Comparison of ENCODE assay signal across 10 cellular contexts in the genomic region with DNA sequence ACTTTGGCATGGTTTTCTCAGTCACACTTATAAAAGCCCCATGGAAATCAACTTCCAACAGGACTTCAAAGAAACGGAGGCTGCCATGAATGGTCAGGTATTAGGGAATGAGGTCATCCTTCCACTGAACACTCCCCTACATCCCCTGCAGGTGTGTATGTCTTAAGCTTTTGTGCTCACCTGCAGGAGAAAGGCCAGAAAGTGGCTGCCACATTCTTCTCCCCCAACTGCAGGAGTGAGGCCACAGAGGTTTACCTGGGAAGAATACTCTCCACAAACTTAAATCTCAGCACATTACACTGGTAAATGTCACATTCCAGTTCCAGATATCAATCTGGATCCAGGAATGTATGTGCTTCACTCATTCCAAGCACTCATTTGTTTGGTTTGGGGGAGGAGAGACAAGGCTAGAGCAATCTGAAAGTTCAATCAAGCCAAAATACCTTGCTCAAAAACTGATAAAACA. TPM values are rescaled to one million over a fixed set of nuclear protein-coding genes. Genes with fewer than 3 reads are reported as not detected.
DNase-seq lines count a peak whose midpoint lies in the region; ATAC-seq, FAIRE-seq and TF ChIP-seq lines count a peak whose summit lies in the region.
"Had no signal": no experiment of that assay in that cellular context is flagged by ENCODE, and none has a peak within 500 bp of the region (broad histone marks: within the 10 kb centered on the region; RNA-seq: fewer than 3 reads in every experiment).

No MANE protein-coding gene starts in this region.

- TF ChIP-seq CTCF in esophagus muscularis mucosa (IDR thresholded peaks at IDR 0.05) (no peak), progenitor cell of endocrine pancreas (IDR thresholded peaks at IDR 0.05; ENCODE audit: unreplicated experiment) (no peak), testis (IDR thresholded peaks at IDR 0.05) (no peak)

- no peak for TF ChIP-seq EP300 in esophagus muscularis mucosa (IDR thresholded peaks at IDR 0.05)

- H3K27me3 ChIP-seq in esophagus muscularis mucosa (no peaks in the 10 kb centered on the region), testis (no peaks in the 10 kb centered on the region)
- H3K27me3 ChIP-seq: thyroid gland had no signal

- no peak overlapping the region for H3K4me3 Mint-ChIP-seq in progenitor cell of endocrine pancreas (ENCODE audit: low read depth)

- no peaks in the 10 kb centered on the region for H3K36me3 Mint-ChIP-seq in progenitor cell of endocrine pancreas (ENCODE audit: insufficient read depth)

- H3K36me3 ChIP-seq in esophagus muscularis mucosa (no peaks in the 10 kb centered on the region), testis (ENCODE audit: low read depth, missing control alignments) (no peaks in the 10 kb centered on the region)
- H3K36me3 ChIP-seq: thyroid gland had no signal

- peaks cover 13 to 25% (median 22%) of the 10 kb centered on the region in 4 donors for H3K4me1 ChIP-seq in esophagus muscularis mucosa
- H3K4me1 ChIP-seq in testis: no peaks in the 10 kb centered on the region

- H3K4me3 ChIP-seq in esophagus muscularis mucosa (no peak overlapping the region), testis (no peak overlapping the region)
- H3K4me3 ChIP-seq: thyroid gland had no signal

- peak overlapping the region; percentile 94 for H3K27ac Mint-ChIP-seq in progenitor cell of endocrine pancreas

- TF ChIP-seq POLR2A in esophagus muscularis mucosa (IDR thresholded peaks at IDR 0.05; ENCODE audit: low read depth) (no peak), testis (IDR thresholded peaks at IDR 0.05) (no peak)

- H3K9me3 Mint-ChIP-seq in progenitor cell of endocrine pancreas (ENCODE audit: low read depth): peaks cover 37% of the 10 kb centered on the region

- FAIRE-seq in GM19239 (lab: Jason Lieb, UNC) (peak; percentile 39), RCC 7860 (lab: Jason Lieb, UNC) (peak; percentile 73)

- H3K9me3 ChIP-seq in esophagus muscularis mucosa: no peaks in the 10 kb centered on the region
- H3K9me3 ChIP-seq in testis: no peaks in the 10 kb centered on the region
- H3K9me3 ChIP-seq: thyroid gland had no signal

- ATAC-seq in GM19023 (IDR thresholded peaks at IDR 0.05; ENCODE audit: unreplicated experiment): no peak

- peak overlapping the region; percentile 41 to 49 (median 42) for H3K27ac ChIP-seq in esophagus muscularis mucosa (replicated peaks in 1 of 4)
- no peak overlapping the region for H3K27ac ChIP-seq in testis
- H3K27ac ChIP-seq: thyroid gland had no signal

- no peaks in the 10 kb centered on the region for H3K27me3 Mint-ChIP-seq in progenitor cell of endocrine pancreas

- intact Hi-C loops in esophagus muscularis mucosa (cut with DNase I): no loop called here
- intact Hi-C loops in testis (cut with DNase I; ENCODE audit: low total_unique reads): no loop called here

- DNase-seq in GM19239 (ENCODE audit: insufficient read length, low spot score) (no peak), RCC 7860 (ENCODE audit: low spot score) (peak; percentile 62), esophagus muscularis mucosa (ENCODE audit: extremely low spot score) (no peak), progenitor cell of endocrine pancreas (ENCODE audit: low spot score, unreplicated experiment) (no peak), NCI-H2227 (lab: John Stamatoyannopoulos, UW; ENCODE audit: unreplicated experiment) (no peak), testis (no peak), HCEC 1CT (no peak)
- DNase-seq: NK-92 treated with Interleukin-12 subunit alpha and Interleukin-12 subunit beta, amount 100 ng/mL, for 24 hours had no signal

- 57% methylated on average over 1 of the region's 1 CpG for WGBS in esophagus muscularis mucosa
- WGBS in testis, 2 donors: 50 to 67% methylated on average over 1 of the region's 1 CpG

- H3K4me1 Mint-ChIP-seq in progenitor cell of endocrine pancreas (ENCODE audit: low read depth): peaks cover 36% of the 10 kb centered on the region

RNA-seq across cellular contexts. Expression of gene FAM9C, which starts 15.5 kb away (rescaled TPM):
- total RNA-seq in esophagus muscularis mucosa: not detected
- not detected in 2 replicates for total RNA-seq in progenitor cell of endocrine pancreas
- 1 to 10 TPM; 2.8 to 9.5 TPM for total RNA-seq in testis
- polyA plus RNA-seq in testis (ENCODE audit: insufficient read depth, low read depth, low replicate concordance): 4.7 TPM

RNA-seq across cellular contexts. Expression of gene TMSB4X, which starts 54.0 kb away (rescaled TPM):
- total RNA-seq in esophagus muscularis mucosa: 1,000 to 10,000 TPM; 3,072 to 3,725 (median 3,326) TPM
- 1,699 and 1,780 TPM in 2 replicates for total RNA-seq in progenitor cell of endocrine pancreas
- 100 to 1,000 TPM; 384 to 669 TPM for total RNA-seq in testis
- polyA plus RNA-seq in testis (ENCODE audit: insufficient read depth, low read depth, low replicate concordance): 1,448 TPM

Comparison
In these comparisons a context has a peak if more than half of its experiments do, and no peak if none do; other contexts are left out.
1. H3K27ac ChIP-seq: peak in esophagus muscularis mucosa (4 of 4); none in testis (0 of 2).